Comparison of ENCODE assay signal across 25 cellular contexts in the genomic region with DNA sequence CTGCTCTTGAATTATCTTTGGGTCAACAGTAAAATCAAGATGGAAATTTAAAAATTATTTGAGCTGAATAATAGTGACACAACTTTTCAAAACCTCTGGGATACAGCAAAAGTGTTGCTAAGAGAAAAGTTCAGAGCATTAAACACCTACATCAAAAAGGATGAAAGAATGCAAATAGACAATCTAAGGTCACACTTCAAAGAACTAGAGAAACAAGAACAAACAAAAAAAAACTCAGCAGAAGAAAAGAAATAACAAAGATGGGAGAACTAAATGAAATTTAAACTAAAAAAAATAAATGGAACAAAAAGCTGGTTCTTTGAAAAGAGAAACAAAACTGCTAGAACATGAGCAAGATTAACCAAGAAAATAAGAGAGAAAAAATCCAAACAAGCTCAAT. TPM values are rescaled to one million over a fixed set of nuclear protein-coding genes. Genes with fewer than 3 reads are reported as not detected.
"Had no signal": no experiment of that assay in that cellular context is flagged by ENCODE, and none has a peak within 500 bp of the region (broad histone marks: within the 10 kb centered on the region; RNA-seq: fewer than 3 reads in every experiment).

No MANE protein-coding gene starts in this region.

- ATAC-seq: K562 had no signal

- H3K4me3 Mint-ChIP-seq: IgD-negative memory B cell had no signal

- H3K4me1 Mint-ChIP-seq: IgD-negative memory B cell had no signal

- FAIRE-seq: K562, RCC 7860 had no signal

- H3K4me3 ChIP-seq: K562, SJSA1, SK-N-MC had no signal

- H3K27me3 ChIP-seq: SJSA1 had no signal

- H3K4me1 ChIP-seq: SJSA1 had no signal

- H3K4me2 ChIP-seq: KMS-11 had no signal

- H3K9ac ChIP-seq: KMS-11 had no signal

- H3K27ac Mint-ChIP-seq: IgD-negative memory B cell had no signal

- DNase-seq: Kasumi-1, MM.1S, NCI-H1092 treated with DMSO at 0.1 percent for 48 hours, NCI-H1436, NCI-H187, NCI-H2029, NCI-H2081 treated with DMSO at 0.1 percent for 48 hours, NCI-H2171, NCI-H226, NCI-H446, NCI-H510A, NCI-H524 treated with DMSO at 0.1 percent for 48 hours, NCI-H69, NCI-H774, Right ventricle myocardium superior, RPMI8226, SIG-M5 had no signal

- H3K9me3 ChIP-seq: SJSA1 had no signal

- H3K27ac ChIP-seq: KMS-11, SJSA1, SK-N-MC had no signal

- H3K36me3 ChIP-seq: SJSA1 had no signal

RNA-seq across cellular contexts. Expression of gene TMEM45B, which starts 15.0 kb away (rescaled TPM):
- total RNA-seq: HT1080, M059J, Right ventricle myocardium superior, SJSA1 had no signal
- polyA plus RNA-seq: K562 had no signal
